24 cellular contexts compared by ENCODE assay signal in the genomic region with DNA sequence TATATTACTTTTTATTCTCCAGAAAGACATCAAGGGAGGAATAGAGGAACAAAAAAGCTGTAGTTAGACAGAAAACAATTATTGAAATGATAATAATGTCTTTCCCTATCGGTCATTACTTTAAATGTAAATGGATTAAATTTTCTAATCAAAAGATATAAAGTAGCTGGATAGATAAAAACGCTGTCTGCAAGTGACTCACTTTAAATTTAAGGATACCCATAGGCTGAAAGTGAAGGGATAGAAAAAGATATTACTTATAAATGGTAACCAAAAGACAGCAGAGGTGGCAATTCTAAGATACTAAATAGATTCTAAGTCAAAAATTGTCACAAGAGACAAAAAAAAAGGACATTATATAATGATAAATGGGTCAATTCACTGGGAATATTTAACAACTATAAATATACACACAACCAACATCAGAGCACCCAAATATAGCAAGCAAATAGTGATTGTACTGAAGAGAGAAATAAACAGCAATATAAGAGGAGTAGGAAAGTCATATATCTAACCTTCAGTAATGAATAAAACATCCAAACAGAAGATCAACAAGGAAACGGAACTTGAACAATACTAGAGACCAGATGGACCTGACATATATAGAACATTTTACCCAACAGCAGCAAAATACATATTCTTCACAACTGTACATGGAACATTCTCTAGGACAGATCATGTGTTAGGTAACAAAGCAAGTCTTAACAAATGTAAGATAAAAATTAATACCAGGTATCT.
"Had no signal": no experiment of that assay in that cellular context is flagged by ENCODE, and none has a peak within 500 bp of the region (broad histone marks: within the 10 kb centered on the region; RNA-seq: fewer than 3 reads in every experiment).

No MANE protein-coding gene starts in this region.

- ATAC-seq: effector memory CD8-positive, alpha-beta T cell; esophagus mucosa; gastrocnemius medialis; heart right ventricle; left cardiac atrium; left lung; left ventricle myocardium superior; lower lobe of right lung; mucosa of descending colon had no signal

- H3K27me3 ChIP-seq: colonic mucosa, esophagus squamous epithelium, gastrocnemius medialis, heart right ventricle, left lung had no signal

- FAIRE-seq: islet of Langerhans, keratinocyte had no signal

- DNase-seq: colonic mucosa; cortex of kidney; effector CD8-positive, alpha-beta T cell; effector memory CD8-positive, alpha-beta T cell; endodermal cell; erythroblast; esophagus squamous epithelium; foreskin fibroblast; foreskin melanocyte; gastrocnemius medialis; glutamatergic neuron; head of caudate nucleus; heart right ventricle; hippocampal formation; left cardiac atrium; left lung; left ventricle myocardium superior; lower lobe of right lung; mesenchymal stem cell; mucosa of descending colon had no signal

- H3K27ac ChIP-seq: colonic mucosa, epithelial cell of prostate, esophagus squamous epithelium, gastrocnemius medialis, heart right ventricle, left lung, lower lobe of right lung had no signal

- H3K9me3 ChIP-seq: colonic mucosa, gastrocnemius medialis, mucosa of descending colon had no signal

- H3K4me1 ChIP-seq: colonic mucosa, esophagus squamous epithelium, gastrocnemius medialis, heart right ventricle, left lung, lower lobe of right lung had no signal

- H3K36me3 ChIP-seq: colonic mucosa, gastrocnemius medialis, heart right ventricle, left lung, lower lobe of right lung had no signal

- H3K4me3 ChIP-seq: colonic mucosa, esophagus squamous epithelium, gastrocnemius medialis, heart right ventricle, left lung, lower lobe of right lung, mucosa of descending colon had no signal
